Comparison of ENCODE assay signal across 8 cellular contexts in the genomic region with DNA sequence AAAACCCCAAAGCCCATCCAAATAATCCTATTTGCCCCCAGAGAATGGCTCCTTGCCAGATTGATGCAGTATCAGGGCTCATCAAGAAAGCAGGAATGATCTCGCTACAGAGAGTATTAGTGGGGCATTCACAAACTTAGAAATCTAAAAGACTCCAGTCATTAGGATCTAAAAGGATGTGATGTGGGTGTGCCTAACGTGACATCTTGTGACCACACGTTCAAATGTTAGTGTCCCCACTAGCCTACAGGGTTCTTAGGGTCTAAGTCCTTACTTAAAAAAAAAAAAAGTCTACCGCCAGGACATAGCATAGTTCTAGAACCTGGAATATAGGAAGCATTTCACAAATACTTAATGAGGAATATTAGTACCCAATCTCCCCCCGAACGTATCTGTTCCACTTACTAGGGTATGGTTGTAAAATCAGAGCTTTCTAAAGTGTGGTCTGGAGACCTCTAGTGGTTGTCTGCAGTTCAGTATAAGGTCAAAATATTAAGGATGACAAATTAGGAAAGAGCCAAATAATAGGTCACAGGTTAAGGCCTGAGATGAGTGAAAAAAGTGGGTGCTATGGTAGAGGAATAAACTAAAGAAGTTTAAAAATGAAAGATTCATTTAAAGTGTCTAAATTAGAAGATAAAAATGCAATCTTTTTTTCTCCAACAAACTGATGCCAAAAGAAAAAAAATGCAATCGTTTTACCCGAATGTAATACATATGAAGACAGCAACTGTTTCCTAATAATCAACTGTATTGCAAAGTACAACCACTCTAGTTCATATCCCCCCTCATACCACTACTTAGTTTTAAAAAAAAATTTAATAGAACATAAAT. TPM values are rescaled to one million over a fixed set of nuclear protein-coding genes. Genes with fewer than 3 reads are reported as not detected.
DNase-seq lines count a peak whose midpoint lies in the region; ATAC-seq and TF ChIP-seq lines count a peak whose summit lies in the region.

No MANE protein-coding gene starts in this region.

- no peak overlapping the region for H3K4me3 Mint-ChIP-seq in stimulated activated naive CD8-positive, alpha-beta T cell treated with anti-CD3 and anti-CD28 coated beads, Interleukin-15, amount 100 ng/mL, for 72 hours
- no peak overlapping the region for H3K4me3 Mint-ChIP-seq in nephron progenitor cell

- no peaks in the 10 kb centered on the region for H3K9me3 Mint-ChIP-seq in stimulated activated naive CD8-positive, alpha-beta T cell treated with anti-CD3 and anti-CD28 coated beads, Interleukin-15, amount 100 ng/mL, for 72 hours
- H3K9me3 Mint-ChIP-seq in nephron progenitor cell = no peaks in the 10 kb centered on the region

- peak; percentile 40 for ATAC-seq in stimulated activated naive CD8-positive, alpha-beta T cell treated with anti-CD3 and anti-CD28 coated beads, Interleukin-15, Interleukin-2, amounts not matched to agents 100 U/mL and 50 U/mL, for 24 hours
- no peak for ATAC-seq in stimulated activated naive CD8-positive, alpha-beta T cell treated with anti-CD3 and anti-CD28 coated beads, Interleukin-15, amount 100 ng/mL, for 72 hours
- ATAC-seq in sciatic nerve = no peak

- in situ Hi-C loops in mammary epithelial cell (cut with MboI; ENCODE audit: low sequenced_read_pairs in 2 of 2) = loop anchor here (25.0 kb wide), 1 partner anchor 227 kb away; no protein-coding TSS in a partner anchor

- no peaks in the 10 kb centered on the region for H3K27me3 ChIP-seq in mammary epithelial cell (ENCODE audit: insufficient read depth, low read length)

- H3K27ac ChIP-seq in mammary epithelial cell (ENCODE audit: insufficient read depth, low read depth, low read length) = no peak overlapping the region
- no peak overlapping the region for H3K27ac ChIP-seq in coronary artery

- H3K9me3 ChIP-seq in mammary epithelial cell (replicated peaks; ENCODE audit: insufficient read depth, low read length) = no peaks in the 10 kb centered on the region

- TF ChIP-seq CTCF in mammary epithelial cell (conservative IDR thresholded peaks at IDR 0.05 in 1 of 2, IDR thresholded peaks at IDR 0.05 in 1 of 2; ENCODE audit: extremely low read depth in 1 of 2, insufficient read depth in 1 of 2, low read depth in 1 of 2, low read length in 2 of 2) (peak; percentile 60 to 73), nephron progenitor cell (IDR thresholded peaks at IDR 0.05) (peak; percentile 67), coronary artery (IDR thresholded peaks at IDR 0.05) (no peak)

- H3K27me3 Mint-ChIP-seq in stimulated activated naive CD8-positive, alpha-beta T cell treated with anti-CD3 and anti-CD28 coated beads, Interleukin-15, amount 100 ng/mL, for 72 hours = peaks cover 7% of the 10 kb centered on the region
- H3K27me3 Mint-ChIP-seq in nephron progenitor cell (ENCODE audit: low read depth, poor library complexity) = no peaks in the 10 kb centered on the region

- dilution Hi-C loops in mammary epithelial cell (cut with HindIII; ENCODE audit: low sequenced_read_pairs) = no loop called here

- H4K20me1 ChIP-seq in mammary epithelial cell (ENCODE audit: insufficient read depth, low read length) = no peaks in the 10 kb centered on the region

- H3K4me3 ChIP-seq in mammary epithelial cell (replicated peaks in 1 of 3; ENCODE audit: insufficient read depth in 1 of 3, low read depth in 2 of 3, low read length in 3 of 3) = no peak overlapping the region
- H3K4me3 ChIP-seq in coronary artery = no peak overlapping the region

- H3K4me1 Mint-ChIP-seq in stimulated activated naive CD8-positive, alpha-beta T cell treated with anti-CD3 and anti-CD28 coated beads, Interleukin-15, amount 100 ng/mL, for 72 hours = no peaks in the 10 kb centered on the region
- H3K4me1 Mint-ChIP-seq in nephron progenitor cell = peaks cover 18% of the 10 kb centered on the region

- H3K36me3 ChIP-seq in mammary epithelial cell (ENCODE audit: insufficient read depth, low read length) = no peaks in the 10 kb centered on the region

- intact Hi-C loops in mammary epithelial cell (cut with micrococcal nuclease) = loop anchor here (1.0 to 5.0 kb wide), 2 partner anchors 229 to 727 kb away; no protein-coding TSS in a partner anchor
- intact Hi-C loops in sciatic nerve (cut with DNase I) = no loop called here

- no peak overlapping the region for H3K9ac ChIP-seq in mammary epithelial cell (ENCODE audit: insufficient read depth, low read length)

- H3K27ac Mint-ChIP-seq in stimulated activated naive CD8-positive, alpha-beta T cell treated with anti-CD3 and anti-CD28 coated beads, Interleukin-15, amount 100 ng/mL, for 72 hours = no peak overlapping the region
- no peak overlapping the region for H3K27ac Mint-ChIP-seq in nephron progenitor cell

- no TSS peak for BruUV-seq in mammary epithelial cell (replicated peaks; lab: Mats Ljungman, UMichigan)

- H3K4me1 ChIP-seq in mammary epithelial cell (ENCODE audit: insufficient read depth, low read length) = no peaks in the 10 kb centered on the region

- no peak overlapping the region for H3K4me2 ChIP-seq in mammary epithelial cell (ENCODE audit: insufficient read depth, low read depth, low read length)

- H3K36me3 Mint-ChIP-seq in nephron progenitor cell (ENCODE audit: low read depth) = no peaks in the 10 kb centered on the region

- CTCF ChIA-PET in mammary epithelial cell (lab: Charles Lee; ENCODE audit: low non-redundant PET) = interaction anchor here (0.5 kb wide), 1 partner anchor 46 kb away, joined by 11 read pairs; no protein-coding TSS in a partner anchor

- no peak overlapping the region for H2AFZ ChIP-seq in mammary epithelial cell (ENCODE audit: low read depth, low read length)

- 43% methylated on average over 8 of the region's 8 CpGs for WGBS in mammary epithelial cell (ENCODE audit: low coverage, missing lambda C conversion rate)

- H3K79me2 ChIP-seq in mammary epithelial cell (ENCODE audit: insufficient read depth, low read length) = no peaks in the 10 kb centered on the region

- no peak for DNase-seq in stimulated activated naive CD8-positive, alpha-beta T cell treated with anti-CD3 and anti-CD28 coated beads, Interleukin-15, Interleukin-2, amounts not matched to agents 100 U/mL and 50 U/mL, for 24 hours
- no peak for DNase-seq in stimulated activated naive CD8-positive, alpha-beta T cell treated with anti-CD3 and anti-CD28 coated beads, Interleukin-15, amount 100 ng/mL, for 72 hours
- peak; percentile 14 for DNase-seq in NCI-H345 (lab: John Stamatoyannopoulos, UW)
- DNase-seq in mammary epithelial cell = peak; percentile 14
- no peak for DNase-seq in nephron progenitor cell
- no peak for DNase-seq in sciatic nerve (ENCODE audit: low spot score)
- no peak for DNase-seq in cerebellar nuclear complex (lab: John Stamatoyannopoulos, UW)
- DNase-seq in coronary artery (ENCODE audit: low spot score) = no peak

RNA-seq across cellular contexts. Expression of a gene that starts 4.2 kb away (rescaled TPM):
- under 1 TPM in 1 of 2 donors, not detected in 1; under 0.01 TPM for total RNA-seq in mammary epithelial cell
- polyA plus RNA-seq in mammary epithelial cell = 0.02 TPM
- not detected for polyA minus RNA-seq in mammary epithelial cell
- 0.18 TPM for total RNA-seq in sciatic nerve

Comparison
In these comparisons a context has a peak if more than half of its experiments do, and no peak if none do; other contexts are left out.
1. DNase-seq: peak in NCI-H345 (single experiment) and mammary epithelial cell (single experiment); none in stimulated activated naive CD8-positive, alpha-beta T cell treated with anti-CD3 and anti-CD28 coated beads, Interleukin-15, Interleukin-2, amounts not matched to agents 100 U/mL and 50 U/mL, for 24 hours (single experiment), stimulated activated naive CD8-positive, alpha-beta T cell treated with anti-CD3 and anti-CD28 coated beads, Interleukin-15, amount 100 ng/mL, for 72 hours (0 of 2), nephron progenitor cell (single experiment), sciatic nerve (single experiment), cerebellar nuclear complex (0 of 2) and coronary artery (single experiment).